ENCODE assay signal across 12 cellular contexts in the genomic region with DNA sequence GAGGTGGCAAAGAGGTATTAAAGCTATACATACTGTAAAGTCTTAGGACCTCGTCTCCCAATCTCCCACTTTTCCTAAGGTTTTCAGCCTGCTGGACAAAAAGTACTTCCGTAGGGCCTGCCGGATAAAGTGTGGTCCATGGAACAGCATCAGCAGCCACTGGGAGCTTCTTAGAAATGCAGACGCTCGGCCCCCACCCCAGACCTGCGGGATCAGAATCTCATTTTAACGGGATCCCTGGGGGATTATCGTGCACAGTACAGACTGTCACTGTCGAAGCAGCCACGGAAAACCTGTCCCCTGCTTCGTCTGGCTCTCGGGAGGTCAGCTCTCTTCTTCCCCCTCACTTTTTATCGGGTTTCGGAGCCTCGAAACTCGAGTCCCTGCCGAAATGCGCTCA. TPM values are rescaled to one million over a fixed set of nuclear protein-coding genes. Genes with fewer than 3 reads are reported as not detected.
DNase-seq lines count a peak whose midpoint lies in the region; ATAC-seq and TF ChIP-seq lines count a peak whose summit lies in the region.
"Had no signal": no experiment of that assay in that cellular context is flagged by ENCODE, and none has a peak within 500 bp of the region (broad histone marks: within the 10 kb centered on the region; RNA-seq: fewer than 3 reads in every experiment).

No MANE protein-coding gene starts in this region.

- no peak overlapping the region for H3K27ac Mint-ChIP-seq in effector memory CD8-positive, alpha-beta T cell
- H3K27ac Mint-ChIP-seq: CD14-positive monocyte had no signal

- no peaks in the 10 kb centered on the region for H3K9me3 Mint-ChIP-seq in effector memory CD8-positive, alpha-beta T cell

- peaks cover 32 to 36% of the 10 kb centered on the region in 2 donors for H3K27me3 Mint-ChIP-seq in effector memory CD8-positive, alpha-beta T cell

- DNase-seq in ELF-1 (ENCODE audit: low read depth, low spot score) (peak; percentile 23), SK-N-MC (ENCODE audit: low read depth, low spot score) (no peak), prostate gland (ENCODE audit: low spot score) (no peak), mesenteric fat pad (ENCODE audit: low spot score) (no peak)
- no peak for DNase-seq in effector memory CD8-positive, alpha-beta T cell
- DNase-seq: NCI-H1092 treated with DMSO at 0.1 percent for 48 hours had no signal

- peaks cover 18% of the 10 kb centered on the region for H3K4me1 ChIP-seq in iPS-15b (ENCODE audit: control insufficient read depth, insufficient read depth, low read length)
- no peaks in the 10 kb centered on the region for H3K4me1 ChIP-seq in prostate gland (replicated peaks)

- no peaks in the 10 kb centered on the region for H3K4me1 Mint-ChIP-seq in effector memory CD8-positive, alpha-beta T cell (ENCODE audit: low read depth in 2 of 2)
- H3K4me1 Mint-ChIP-seq: CD14-positive monocyte had no signal

- H3K36me3 Mint-ChIP-seq in effector memory CD8-positive, alpha-beta T cell (ENCODE audit: insufficient read depth), result no peaks in the 10 kb centered on the region

- 57% methylated on average over 5 of the region's 18 CpGs for WGBS in prostate gland

- no peak overlapping the region for H3K4me3 Mint-ChIP-seq in effector memory CD8-positive, alpha-beta T cell

- H3K27ac ChIP-seq in SK-N-MC (no peak overlapping the region), prostate gland (no peak overlapping the region)

- ATAC-seq in HG03442 (IDR thresholded peaks at IDR 0.05; ENCODE audit: unreplicated experiment) (no peak), GM21526 (IDR thresholded peaks at IDR 0.05; ENCODE audit: low FRiP score, unreplicated experiment) (no peak)
- no peak for ATAC-seq in effector memory CD8-positive, alpha-beta T cell (replicated peaks)
- ATAC-seq: activated CD4-positive, CD25-positive, alpha-beta regulatory T cell treated with anti-CD3 and anti-CD28 coated beads, Interleukin-2, amount 50 U/mL, for 24 hours had no signal

- H3K9me3 ChIP-seq in SK-N-MC (ENCODE audit: low read depth, low read length) (no peaks in the 10 kb centered on the region), iPS-15b (ENCODE audit: control insufficient read depth, insufficient read depth, low read length) (no peaks in the 10 kb centered on the region), prostate gland (no peaks in the 10 kb centered on the region)
- H3K9me3 ChIP-seq: SK-N-SH had no signal

- intact Hi-C loops in prostate gland (cut with DNase I), result no loop called here

- H3K36me3 ChIP-seq in SK-N-MC (ENCODE audit: insufficient read depth, low read length), result no peaks in the 10 kb centered on the region
- H3K36me3 ChIP-seq in iPS-15b (ENCODE audit: control insufficient read depth, insufficient read depth, low read length), result no peaks in the 10 kb centered on the region
- H3K36me3 ChIP-seq in prostate gland, result no peaks in the 10 kb centered on the region

- H3K4me3 ChIP-seq in SK-N-MC (peak overlapping the region; percentile 76), iPS-15b (ENCODE audit: low read depth, low read length) (peak overlapping the region; percentile 69), prostate gland (peak overlapping the region; percentile 25 to 38)

- TF ChIP-seq CTCF in prostate gland (IDR thresholded peaks at IDR 0.05), result no peak

- H3K27me3 ChIP-seq in iPS-15b (ENCODE audit: control insufficient read depth, insufficient read depth, low read length) (peaks cover 26% of the 10 kb centered on the region), prostate gland (replicated peaks; ENCODE audit: insufficient read depth) (no peaks in the 10 kb centered on the region)

- H3K9ac ChIP-seq in SK-N-MC (ENCODE audit: insufficient read length) (no peak overlapping the region), iPS-15b (ENCODE audit: low read depth, low read length) (no peak overlapping the region)
- H3K9ac ChIP-seq: SK-N-SH had no signal

- TF ChIP-seq POLR2A in prostate gland (IDR thresholded peaks at IDR 0.05), result no peak

RNA-seq across cellular contexts. Expression of gene ADGRG2, which starts 0.8 kb away (rescaled TPM):
- total RNA-seq in prostate gland, result 1 to 10 TPM; 5.2 to 6.0 TPM
- total RNA-seq in mesenteric fat pad, result 7.1 TPM
